Comparison of ENCODE assay signal across 8 cellular contexts in the genomic region with DNA sequence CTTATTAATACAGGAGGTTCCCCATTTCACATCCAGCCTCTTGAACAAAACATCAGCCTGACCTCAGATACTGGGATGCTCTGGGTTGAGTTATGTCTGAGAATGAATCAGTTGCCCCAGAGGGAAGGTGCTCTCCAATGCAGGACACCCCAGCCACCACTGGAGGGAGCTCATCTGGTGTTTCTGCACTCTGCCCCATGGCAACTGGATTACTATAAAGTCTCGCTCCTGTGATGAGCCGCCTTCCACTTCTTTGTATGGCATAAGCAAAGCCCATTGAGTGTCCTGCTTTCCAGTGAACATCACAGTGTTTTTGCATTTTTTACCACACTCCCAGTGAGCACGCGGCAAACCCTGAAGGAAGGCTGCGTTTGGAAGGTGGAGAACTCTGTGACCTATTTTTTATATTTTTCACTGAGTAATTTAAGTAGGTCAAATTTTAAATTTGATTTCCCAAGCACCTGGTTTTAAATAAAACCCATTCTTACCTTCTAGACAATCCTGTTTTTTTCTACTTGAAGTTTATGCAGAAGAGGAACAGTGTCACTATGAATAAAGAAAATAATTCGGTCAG.
A peak's percentile ranks its signal among the peaks of the same experiment; 100 is the strongest.
DNase-seq lines count a peak whose midpoint lies in the region; ATAC-seq and TF ChIP-seq lines count a peak whose summit lies in the region.

No MANE protein-coding gene starts in this region.

- H3K27ac ChIP-seq in body of pancreas (no peak overlapping the region), right lobe of liver (no peak overlapping the region)

- TF ChIP-seq POLR2A in body of pancreas (IDR thresholded peaks at IDR 0.05): no peak
- no peak for TF ChIP-seq POLR2A in right lobe of liver (IDR thresholded peaks at IDR 0.05)

- TF ChIP-seq CTCF in body of pancreas (IDR thresholded peaks at IDR 0.05): peak; percentile 56 to 86 (median 65)
- TF ChIP-seq CTCF in right lobe of liver (IDR thresholded peaks at IDR 0.05): peak; percentile 71 to 81 (median 78)

- ATAC-seq in body of pancreas: peak; percentile 70
- peak; percentile 96 to 99 (median 98) for ATAC-seq in right lobe of liver

- H3K9me3 ChIP-seq in body of pancreas: no peaks in the 10 kb centered on the region
- no peaks in the 10 kb centered on the region for H3K9me3 ChIP-seq in right lobe of liver

- no peaks in the 10 kb centered on the region for H3K27me3 ChIP-seq in body of pancreas
- H3K27me3 ChIP-seq in right lobe of liver: no peaks in the 10 kb centered on the region

- in situ Hi-C loops in KBM-7 (cut with MboI; ENCODE audit: low pct_unique_long_range_greater_than_20kb, low sequenced_read_pairs) (no loop called here), SK-MEL-5 (cut with HindIII; ENCODE audit: low pct_unique_long_range_greater_than_20kb, low sequenced_read_pairs) (no loop called here)

- intact Hi-C loops in body of pancreas (cut with DNase I) (loop anchor here (10.0 kb wide), 1 partner anchor 100 kb away; no protein-coding TSS in a partner anchor), right lobe of liver (cut with DNase I) (loop anchor here in 1 of 2 donors (10.0 kb wide), 1 partner anchor 110 kb away; no protein-coding TSS in a partner anchor)

- 58 to 60% methylated on average over 6 of the region's 6 CpGs for WGBS in body of pancreas, 2 donors
- WGBS in right lobe of liver (ENCODE audit: insufficient coverage, low coverage, low lambda C conversion rate, missing lambda C conversion rate): 70% methylated on average over 6 of the region's 6 CpGs

- H3K36me3 ChIP-seq in body of pancreas (replicated peaks in 1 of 2; ENCODE audit: insufficient read depth in 1 of 2, low read depth in 2 of 2): no peaks in the 10 kb centered on the region
- H3K36me3 ChIP-seq in right lobe of liver: no peaks in the 10 kb centered on the region

- DNase-seq in activated T-cell treated with anti-CD3 and anti-CD28 coated beads for 48 hours (ENCODE audit: low read depth): peak; percentile 34
- DNase-seq in activated T-cell treated with anti-CD3 and anti-CD28 coated beads for 4 hours: no peak
- DNase-seq in H4 (ENCODE audit: low spot score): peak; percentile 63
- peak; percentile 65 for DNase-seq in KBM-7
- peak; percentile 86 for DNase-seq in SK-MEL-5 (ENCODE audit: low read depth, low spot score)
- DNase-seq in body of pancreas: peak; percentile 58 to 80 (median 70)
- DNase-seq in right lobe of liver: peak; percentile 60 to 72 (median 66)
- no peak for DNase-seq in amniotic stem cell (lab: John Stamatoyannopoulos, UW)

- H3K4me1 ChIP-seq in body of pancreas (no peaks in the 10 kb centered on the region), right lobe of liver (no peaks in the 10 kb centered on the region)

- H3K4me3 ChIP-seq in body of pancreas (no peak overlapping the region), right lobe of liver (no peak overlapping the region)

Comparison
In these comparisons a context has a peak if more than half of its experiments do, and no peak if none do; other contexts are left out.
1. DNase-seq: peak in activated T-cell treated with anti-CD3 and anti-CD28 coated beads for 48 hours (single experiment), H4 (single experiment), KBM-7 (single experiment), SK-MEL-5 (single experiment), body of pancreas (4 of 4) and right lobe of liver (3 of 3); none in activated T-cell treated with anti-CD3 and anti-CD28 coated beads for 4 hours (single experiment) and amniotic stem cell (single experiment).